In the genomic region with DNA sequence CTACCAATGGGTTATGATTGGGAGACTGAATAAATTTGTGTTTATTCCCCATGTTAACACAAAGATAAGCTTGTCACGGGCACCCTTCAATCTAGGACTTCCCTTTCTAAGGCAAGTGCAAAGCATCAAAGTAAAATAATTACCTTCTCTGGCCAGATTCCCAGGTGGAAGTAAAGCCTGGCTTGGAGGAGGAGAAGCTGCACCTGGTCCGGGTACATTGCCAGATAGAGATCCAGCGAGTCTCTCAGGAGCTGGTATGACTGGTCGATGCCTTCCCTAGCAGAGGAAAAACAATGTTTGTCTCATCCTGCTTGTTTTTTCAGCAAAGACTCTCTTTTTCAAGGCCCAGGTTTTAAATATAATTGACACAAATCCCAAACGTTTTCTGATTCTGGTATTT, we compare ENCODE assay signal across 16 cellular contexts.
"Had no signal": no experiment of that assay in that cellular context is flagged by ENCODE, and none has a peak within 500 bp of the region (broad histone marks: within the 10 kb centered on the region; RNA-seq: fewer than 3 reads in every experiment).

No MANE protein-coding gene starts in this region.

- DNase-seq: activated CD4-positive, alpha-beta T cell treated with anti-CD3 and anti-CD28 coated beads, Interleukin-2, amount 50 U/mL, for 1 hour; activated effector memory CD4-positive, alpha-beta T cell treated with Interleukin-2 at 50 U/mL for 16 hours; activated T-cell treated with anti-CD3 and anti-CD28 coated beads for 4 hours; amygdala; brain microvascular endothelial cell; immature natural killer cell; left cardiac atrium; naive thymus-derived CD8-positive, alpha-beta T cell; sigmoid colon; stimulated activated CD4-positive, alpha-beta T cell treated with anti-CD3 and anti-CD28 coated beads, Interleukin-2, amount 100 ng/mL, for 48 hours; SW 1271; T-helper 9 cell had no signal

- H3K9me3 ChIP-seq: sigmoid colon, thoracic aorta had no signal

- H3K27me3 ChIP-seq: brain microvascular endothelial cell, dorsolateral prefrontal cortex, sigmoid colon had no signal

- H3K4me1 ChIP-seq: sigmoid colon had no signal

- ATAC-seq: esophagus mucosa; left cardiac atrium; naive thymus-derived CD8-positive, alpha-beta T cell had no signal

- H3K27ac ChIP-seq: brain microvascular endothelial cell, sigmoid colon, thoracic aorta had no signal

- H3K4me3 ChIP-seq: dorsolateral prefrontal cortex, lung, sigmoid colon, thoracic aorta had no signal
